Comparison of ENCODE assay signal across 1 cellular context in genomic region chr7:100655908-100656674, GRCh38.
TF ChIP-seq lines count a peak whose summit lies in the region.

ACTL6B (minus strand) TSS chr7:100656448; CDS start chr7:100656354, 94 bp downstream.

TF ChIP-seq in HepG2, 621 proteins besides CTCF, POLR2A, EP300 and RAD21 (continued from another document and continues in another):
- TF ChIP-seq HIC2 (CRISPR knock-in tag; IDR thresholded peaks at IDR 0.05; ENCODE audit: low read depth) (0 out of 2 replicates have a peak, but pooled peaks have one; percentile 41), MED1 (CRISPR knock-in tag; IDR thresholded peaks at IDR 0.05) (no peak; the same call in 1 of the 2 replicates), KLF6 (CRISPR knock-in tag; IDR thresholded peaks at IDR 0.05) (peak; percentile 94), ZBTB1 (CRISPR knock-in tag; IDR thresholded peaks at IDR 0.05; ENCODE audit: borderline replicate concordance) (0 out of 2 replicates have a peak, but pooled peaks have one; percentile 38), CHD2 (IDR thresholded peaks at IDR 0.05; ENCODE audit: low read depth, low read length) (no peak), MLXIP (CRISPR knock-in tag; IDR thresholded peaks at IDR 0.05; ENCODE audit: borderline replicate concordance) (no peak), CREBL2 (CRISPR knock-in tag; IDR thresholded peaks at IDR 0.05; ENCODE audit: borderline replicate concordance) (no peak), MEIS1 (CRISPR knock-in tag; IDR thresholded peaks at IDR 0.05; ENCODE audit: borderline replicate concordance) (no peak), ZNF333 (CRISPR knock-in tag; IDR thresholded peaks at IDR 0.05; ENCODE audit: borderline replicate concordance) (no peak), ZNF567 (CRISPR knock-in tag; IDR thresholded peaks at IDR 0.05; ENCODE audit: borderline replicate concordance) (no peak; the same call in 1 of the 2 replicates), CEBPG (CRISPR knock-in tag; IDR thresholded peaks at IDR 0.05) (no peak), NFKBIZ (CRISPR knock-in tag; IDR thresholded peaks at IDR 0.05) (0 out of 2 replicates have a peak, but pooled peaks have one; percentile 49), ZNF225 (CRISPR knock-in tag; IDR thresholded peaks at IDR 0.05) (peak; percentile 83; the same call in 1 of the 2 replicates), SIN3A (IDR thresholded peaks at IDR 0.05; ENCODE audit: borderline replicate concordance, low read depth, low read length) (peak; percentile 73; the same call in 1 of the 2 replicates), ZEB1 (IDR thresholded peaks at IDR 0.05; ENCODE audit: insufficient replicate concordance, low read depth) (no peak), FOXJ3 (CRISPR knock-in tag; IDR thresholded peaks at IDR 0.05; ENCODE audit: borderline replicate concordance) (no peak), ZNF253 (CRISPR knock-in tag; IDR thresholded peaks at IDR 0.05; ENCODE audit: borderline replicate concordance) (no peak), ISL2 (CRISPR knock-in tag; IDR thresholded peaks at IDR 0.05) (peak; percentile 57; the same call in 1 of the 2 replicates), SNAPC2 (CRISPR knock-in tag; IDR thresholded peaks at IDR 0.05) (0 out of 2 replicates have a peak, but pooled peaks have one; percentile 32), JUNB (CRISPR knock-in tag; IDR thresholded peaks at IDR 0.05; ENCODE audit: borderline replicate concordance) (no peak), ZNF562 (CRISPR knock-in tag; IDR thresholded peaks at IDR 0.05; ENCODE audit: borderline replicate concordance) (no peak), ZNF841 (CRISPR knock-in tag; IDR thresholded peaks at IDR 0.05; ENCODE audit: borderline replicate concordance) (no peak), ZNF709 (CRISPR knock-in tag; IDR thresholded peaks at IDR 0.05) (peak; percentile 89), AFF4 (CRISPR knock-in tag; IDR thresholded peaks at IDR 0.05) (no peak), TRIM24 (CRISPR knock-in tag; IDR thresholded peaks at IDR 0.05) (no peak), MEF2D (CRISPR knock-in tag; IDR thresholded peaks at IDR 0.05) (peak; percentile 79), ZNF790 (CRISPR knock-in tag; IDR thresholded peaks at IDR 0.05; ENCODE audit: borderline replicate concordance) (peak; percentile 87; the same call in 1 of the 2 replicates), HNF1A (IDR thresholded peaks at IDR 0.05; ENCODE audit: low read depth) (no peak), HNF1A (CRISPR knock-in tag; IDR thresholded peaks at IDR 0.05; ENCODE audit: borderline replicate concordance) (no peak), ZNF142 (CRISPR knock-in tag; IDR thresholded peaks at IDR 0.05) (no peak; the same call in 1 of the 2 replicates), BCL6 (CRISPR knock-in tag; IDR thresholded peaks at IDR 0.05) (peak; percentile 28; the same call in 1 of the 2 replicates), RXRA (CRISPR knock-in tag; IDR thresholded peaks at IDR 0.05) (peak; percentile 34; the same call in 1 of the 2 replicates), HNF4G (IDR thresholded peaks at IDR 0.05; ENCODE audit: borderline replicate concordance, low read depth, low read length) (no peak), HNF4G (CRISPR knock-in tag; IDR thresholded peaks at IDR 0.05; ENCODE audit: borderline replicate concordance, low read depth) (no peak), ZNF674 (CRISPR knock-in tag; IDR thresholded peaks at IDR 0.05; ENCODE audit: low read depth) (0 out of 2 replicates have a peak, but pooled peaks have one; percentile 73), ZBTB37 (CRISPR knock-in tag; IDR thresholded peaks at IDR 0.05) (no peak)
